In the genomic region with DNA sequence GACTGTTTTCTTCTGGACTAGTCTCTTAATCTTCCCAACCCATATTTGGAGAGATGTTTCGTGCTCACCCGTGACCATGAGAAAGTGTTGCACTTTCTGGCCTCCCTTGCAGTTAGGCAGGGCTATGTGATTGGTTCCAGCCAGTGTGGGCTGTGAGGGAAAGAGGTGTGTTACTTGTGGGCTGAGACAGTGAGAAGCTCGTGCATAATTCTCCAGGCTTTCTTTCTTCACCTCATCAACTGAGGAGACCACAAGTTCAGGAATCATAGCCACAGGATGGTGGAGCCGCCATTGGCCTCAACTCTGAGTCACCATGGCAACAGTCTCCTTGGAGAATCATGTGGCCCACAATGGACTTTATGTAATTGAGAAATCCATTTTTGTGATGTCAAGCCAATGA, we compare ENCODE assay signal across 15 cellular contexts. TPM values are rescaled to one million over a fixed set of nuclear protein-coding genes. Genes with fewer than 3 reads are reported as not detected.
DNase-seq lines count a peak whose midpoint lies in the region; ATAC-seq and TF ChIP-seq lines count a peak whose summit lies in the region.
"Had no signal": no experiment of that assay in that cellular context is flagged by ENCODE, and none has a peak within 500 bp of the region (broad histone marks: within the 10 kb centered on the region; RNA-seq: fewer than 3 reads in every experiment).

No MANE protein-coding gene starts in this region.

- no peaks in the 10 kb centered on the region for H3K9me3 Mint-ChIP-seq in CD8-positive, alpha-beta memory T cell

- DNase-seq in CD8-positive, alpha-beta memory T cell = peak in 2 of 5 donors; percentile 15 to 25
- DNase-seq in H4 (ENCODE audit: low spot score) (peak; percentile 6), astrocyte of the hippocampus (ENCODE audit: low read depth, low spot score) (peak; percentile 31), iris pigment epithelial cell (ENCODE audit: low read depth) (peak; percentile 29), DMS53 (lab: John Stamatoyannopoulos, UW) (no peak), GM10266 (ENCODE audit: extremely low spot score) (no peak)
- no peak for DNase-seq in activated naive CD4-positive, alpha-beta T cell (lab: John Stamatoyannopoulos, UW)
- DNase-seq: activated naive CD4-positive, alpha-beta T cell treated with anti-CD3 and anti-CD28 coated beads, Interleukin-2, amount 50 U/mL, for 16 hours; GDM1; hippocampal formation; NCI-H2107; stomach; WERI-Rb-1 had no signal

- CTCF ChIA-PET in CD8-positive, alpha-beta memory T cell (lab: Charles Lee) = no interaction called here

- H3K27ac Mint-ChIP-seq in CD8-positive, alpha-beta memory T cell = peak overlapping the region; percentile 37 to 89 (median 82)

- no peak overlapping the region for H3K27ac ChIP-seq in CD8-positive, alpha-beta memory T cell (ENCODE audit: low read depth, low read length)
- H3K27ac ChIP-seq: WERI-Rb-1 had no signal

- POLR2A ChIA-PET in CD8-positive, alpha-beta memory T cell (lab: Charles Lee) = no interaction called here

- H3K9me3 ChIP-seq in CD8-positive, alpha-beta memory T cell (ENCODE audit: low read length) = no peaks in the 10 kb centered on the region
- H3K9me3 ChIP-seq: stomach had no signal

- H3K27me3 ChIP-seq in CD8-positive, alpha-beta memory T cell (ENCODE audit: insufficient read depth, low read length, poor library complexity, severe bottlenecking) = no peaks in the 10 kb centered on the region
- H3K27me3 ChIP-seq: stomach had no signal

- no peak overlapping the region for H3K4me3 ChIP-seq in CD8-positive, alpha-beta memory T cell (ENCODE audit: low read length)
- H3K4me3 ChIP-seq: smooth muscle cell, stomach had no signal

- H3K36me3 Mint-ChIP-seq in CD8-positive, alpha-beta memory T cell = peaks cover 0 to 1% (median 0%) of the 10 kb centered on the region in 3 donors

- H3K4me1 ChIP-seq in CD8-positive, alpha-beta memory T cell (ENCODE audit: insufficient read depth, low read length) = peaks cover 5% of the 10 kb centered on the region

- H3K36me3 ChIP-seq in CD8-positive, alpha-beta memory T cell (ENCODE audit: insufficient read depth, low read length) = no peaks in the 10 kb centered on the region
- H3K36me3 ChIP-seq: stomach, WERI-Rb-1 had no signal

- no peaks in the 10 kb centered on the region for H3K27me3 Mint-ChIP-seq in CD8-positive, alpha-beta memory T cell

- peak overlapping the region in 5 of 7 donors; percentile 6 to 65 (median 56) for H3K4me3 Mint-ChIP-seq in CD8-positive, alpha-beta memory T cell

- H3K4me1 Mint-ChIP-seq in CD8-positive, alpha-beta memory T cell = peaks cover 38 to 76% (median 63%) of the 10 kb centered on the region in 3 donors

- TF ChIP-seq CTCF in GM10266 (IDR thresholded peaks at IDR 0.05; ENCODE audit: control insufficient read depth, insufficient read depth, low read depth, missing control alignments) = no peak

- no peak for ATAC-seq in HG03520 (IDR thresholded peaks at IDR 0.05; ENCODE audit: unreplicated experiment)

RNA-seq across cellular contexts. Expression of a gene that starts 57.5 kb away (rescaled TPM):
- total RNA-seq in CD8-positive, alpha-beta memory T cell = 10 to 100 TPM; 12.3 to 13.2 TPM
- 14.2 TPM for polyA plus RNA-seq in CD8-positive, alpha-beta memory T cell
- 68.2 and 72.8 TPM in 2 replicates for total RNA-seq in H4 (2014; rRNA removed; shearing (Covaris generic))

Comparison
In these comparisons a context has a peak if more than half of its experiments do, and no peak if none do; other contexts are left out.
1. DNase-seq: peak in H4 (single experiment), astrocyte of the hippocampus (single experiment) and iris pigment epithelial cell (single experiment); none in DMS53 (single experiment), GM10266 (single experiment) and activated naive CD4-positive, alpha-beta T cell (0 of 4).